1 cellular context compared by ENCODE assay signal in the genomic region with DNA sequence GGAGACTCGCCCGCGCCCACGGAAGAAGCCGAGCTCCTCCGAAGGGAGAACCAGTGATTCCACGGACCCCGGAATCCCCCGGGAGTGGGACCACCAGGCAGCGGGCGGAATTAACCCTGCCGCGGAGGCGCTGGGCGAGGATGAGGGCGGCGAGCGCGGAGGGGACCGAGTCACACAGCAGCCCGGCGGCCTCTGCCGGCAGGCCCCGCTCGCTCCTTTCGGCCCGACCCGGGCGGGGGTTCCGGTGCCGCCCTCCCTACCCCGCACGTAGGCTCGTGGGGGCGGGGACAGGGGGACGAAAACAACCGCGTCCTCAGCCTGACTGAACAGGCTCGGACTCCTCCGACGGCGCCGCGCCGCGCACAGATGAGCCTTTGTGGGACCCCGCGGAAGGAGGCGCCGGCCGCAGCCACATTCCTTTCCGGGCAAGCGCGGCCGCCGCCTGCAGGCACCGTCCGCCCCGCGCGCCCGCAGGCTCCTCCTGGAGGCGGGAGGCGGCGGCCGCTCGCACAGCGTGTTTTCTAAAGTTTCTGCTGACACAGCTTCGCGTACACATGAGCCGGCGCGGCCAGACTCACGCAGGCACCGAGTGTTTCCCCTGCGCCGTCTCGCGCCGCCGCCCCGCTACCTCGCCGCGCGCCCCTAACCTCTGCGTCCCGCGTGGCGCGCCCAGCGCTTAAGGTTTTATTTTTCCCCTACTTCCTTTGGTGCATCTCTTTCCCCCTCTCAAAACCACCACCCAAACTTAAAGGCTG.
TF ChIP-seq lines count a peak whose summit lies in the region.

No MANE protein-coding gene starts in this region.

TF ChIP-seq in H1, 55 proteins besides CTCF, POLR2A, EP300 and RAD21 (continued from another document):
- TF ChIP-seq, protein P1, sequence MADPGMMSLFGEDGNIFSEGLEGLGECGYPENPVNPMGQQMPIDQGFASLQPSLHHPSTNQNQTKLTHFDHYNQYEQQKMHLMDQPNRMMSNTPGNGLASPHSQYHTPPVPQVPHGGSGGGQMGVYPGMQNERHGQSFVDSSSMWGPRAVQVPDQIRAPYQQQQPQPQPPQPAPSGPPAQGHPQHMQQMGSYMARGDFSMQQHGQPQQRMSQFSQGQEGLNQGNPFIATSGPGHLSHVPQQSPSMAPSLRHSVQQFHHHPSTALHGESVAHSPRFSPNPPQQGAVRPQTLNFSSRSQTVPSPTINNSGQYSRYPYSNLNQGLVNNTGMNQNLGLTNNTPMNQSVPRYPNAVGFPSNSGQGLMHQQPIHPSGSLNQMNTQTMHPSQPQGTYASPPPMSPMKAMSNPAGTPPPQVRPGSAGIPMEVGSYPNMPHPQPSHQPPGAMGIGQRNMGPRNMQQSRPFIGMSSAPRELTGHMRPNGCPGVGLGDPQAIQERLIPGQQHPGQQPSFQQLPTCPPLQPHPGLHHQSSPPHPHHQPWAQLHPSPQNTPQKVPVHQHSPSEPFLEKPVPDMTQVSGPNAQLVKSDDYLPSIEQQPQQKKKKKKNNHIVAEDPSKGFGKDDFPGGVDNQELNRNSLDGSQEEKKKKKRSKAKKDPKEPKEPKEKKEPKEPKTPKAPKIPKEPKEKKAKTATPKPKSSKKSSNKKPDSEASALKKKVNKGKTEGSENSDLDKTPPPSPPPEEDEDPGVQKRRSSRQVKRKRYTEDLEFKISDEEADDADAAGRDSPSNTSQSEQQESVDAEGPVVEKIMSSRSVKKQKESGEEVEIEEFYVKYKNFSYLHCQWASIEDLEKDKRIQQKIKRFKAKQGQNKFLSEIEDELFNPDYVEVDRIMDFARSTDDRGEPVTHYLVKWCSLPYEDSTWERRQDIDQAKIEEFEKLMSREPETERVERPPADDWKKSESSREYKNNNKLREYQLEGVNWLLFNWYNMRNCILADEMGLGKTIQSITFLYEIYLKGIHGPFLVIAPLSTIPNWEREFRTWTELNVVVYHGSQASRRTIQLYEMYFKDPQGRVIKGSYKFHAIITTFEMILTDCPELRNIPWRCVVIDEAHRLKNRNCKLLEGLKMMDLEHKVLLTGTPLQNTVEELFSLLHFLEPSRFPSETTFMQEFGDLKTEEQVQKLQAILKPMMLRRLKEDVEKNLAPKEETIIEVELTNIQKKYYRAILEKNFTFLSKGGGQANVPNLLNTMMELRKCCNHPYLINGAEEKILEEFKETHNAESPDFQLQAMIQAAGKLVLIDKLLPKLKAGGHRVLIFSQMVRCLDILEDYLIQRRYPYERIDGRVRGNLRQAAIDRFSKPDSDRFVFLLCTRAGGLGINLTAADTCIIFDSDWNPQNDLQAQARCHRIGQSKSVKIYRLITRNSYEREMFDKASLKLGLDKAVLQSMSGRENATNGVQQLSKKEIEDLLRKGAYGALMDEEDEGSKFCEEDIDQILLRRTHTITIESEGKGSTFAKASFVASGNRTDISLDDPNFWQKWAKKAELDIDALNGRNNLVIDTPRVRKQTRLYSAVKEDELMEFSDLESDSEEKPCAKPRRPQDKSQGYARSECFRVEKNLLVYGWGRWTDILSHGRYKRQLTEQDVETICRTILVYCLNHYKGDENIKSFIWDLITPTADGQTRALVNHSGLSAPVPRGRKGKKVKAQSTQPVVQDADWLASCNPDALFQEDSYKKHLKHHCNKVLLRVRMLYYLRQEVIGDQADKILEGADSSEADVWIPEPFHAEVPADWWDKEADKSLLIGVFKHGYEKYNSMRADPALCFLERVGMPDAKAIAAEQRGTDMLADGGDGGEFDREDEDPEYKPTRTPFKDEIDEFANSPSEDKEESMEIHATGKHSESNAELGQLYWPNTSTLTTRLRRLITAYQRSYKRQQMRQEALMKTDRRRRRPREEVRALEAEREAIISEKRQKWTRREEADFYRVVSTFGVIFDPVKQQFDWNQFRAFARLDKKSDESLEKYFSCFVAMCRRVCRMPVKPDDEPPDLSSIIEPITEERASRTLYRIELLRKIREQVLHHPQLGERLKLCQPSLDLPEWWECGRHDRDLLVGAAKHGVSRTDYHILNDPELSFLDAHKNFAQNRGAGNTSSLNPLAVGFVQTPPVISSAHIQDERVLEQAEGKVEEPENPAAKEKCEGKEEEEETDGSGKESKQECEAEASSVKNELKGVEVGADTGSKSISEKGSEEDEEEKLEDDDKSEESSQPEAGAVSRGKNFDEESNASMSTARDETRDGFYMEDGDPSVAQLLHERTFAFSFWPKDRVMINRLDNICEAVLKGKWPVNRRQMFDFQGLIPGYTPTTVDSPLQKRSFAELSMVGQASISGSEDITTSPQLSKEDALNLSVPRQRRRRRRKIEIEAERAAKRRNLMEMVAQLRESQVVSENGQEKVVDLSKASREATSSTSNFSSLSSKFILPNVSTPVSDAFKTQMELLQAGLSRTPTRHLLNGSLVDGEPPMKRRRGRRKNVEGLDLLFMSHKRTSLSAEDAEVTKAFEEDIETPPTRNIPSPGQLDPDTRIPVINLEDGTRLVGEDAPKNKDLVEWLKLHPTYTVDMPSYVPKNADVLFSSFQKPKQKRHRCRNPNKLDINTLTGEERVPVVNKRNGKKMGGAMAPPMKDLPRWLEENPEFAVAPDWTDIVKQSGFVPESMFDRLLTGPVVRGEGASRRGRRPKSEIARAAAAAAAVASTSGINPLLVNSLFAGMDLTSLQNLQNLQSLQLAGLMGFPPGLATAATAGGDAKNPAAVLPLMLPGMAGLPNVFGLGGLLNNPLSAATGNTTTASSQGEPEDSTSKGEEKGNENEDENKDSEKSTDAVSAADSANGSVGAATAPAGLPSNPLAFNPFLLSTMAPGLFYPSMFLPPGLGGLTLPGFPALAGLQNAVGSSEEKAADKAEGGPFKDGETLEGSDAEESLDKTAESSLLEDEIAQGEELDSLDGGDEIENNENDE (IDR thresholded peaks at IDR 0.05; ENCODE audit: insufficient replicate concordance, low read length) = no peak
- TF ChIP-seq RFX5 (IDR thresholded peaks at IDR 0.05; ENCODE audit: borderline replicate concordance, low read depth, low read length) (no peak), FOSL1 (IDR thresholded peaks at IDR 0.05; ENCODE audit: insufficient read depth, low read depth, low read length) (no peak), MAFK (IDR thresholded peaks at IDR 0.05; ENCODE audit: low read depth, low read length) (peak; percentile 69; the same call in 1 of the 2 replicates), TEAD4 (IDR thresholded peaks at IDR 0.05; ENCODE audit: low read depth, low read length) (peak; percentile 59), NANOG (IDR thresholded peaks at IDR 0.05; ENCODE audit: insufficient read depth, low read depth, low read length, poor library complexity, severe bottlenecking) (no peak), YY1 (IDR thresholded peaks at IDR 0.05; ENCODE audit: low read depth, low read length) (peak; percentile 3; the same call in 1 of the 2 replicates), SIX5 (IDR thresholded peaks at IDR 0.05; ENCODE audit: low read depth, low read length) (no peak), POU5F1 (IDR thresholded peaks at IDR 0.05; ENCODE audit: low read depth, low read length) (no peak), JUND (IDR thresholded peaks at IDR 0.05; ENCODE audit: low read length) (no peak), ATF2 (IDR thresholded peaks at IDR 0.05; ENCODE audit: low read length) (peak; percentile 44; the same call in 1 of the 2 replicates), EGR1 (IDR thresholded peaks at IDR 0.05; ENCODE audit: borderline replicate concordance, low read depth, low read length) (no peak), GABPA (IDR thresholded peaks at IDR 0.05; ENCODE audit: borderline replicate concordance, insufficient read depth, low read length) (no peak), SIRT6 (IDR thresholded peaks at IDR 0.05; ENCODE audit: low read length) (no peak), ATF3 (IDR thresholded peaks at IDR 0.05; ENCODE audit: insufficient read depth, low read depth, low read length) (no peak), SP2 (IDR thresholded peaks at IDR 0.05; ENCODE audit: low read length) (no peak), CTBP2 (IDR thresholded peaks at IDR 0.05; ENCODE audit: borderline replicate concordance, insufficient read depth, insufficient read length, low read length) (no peak), HDAC2 (IDR thresholded peaks at IDR 0.05; ENCODE audit: borderline replicate concordance in 1 of 2, low read depth in 2 of 2, low read length in 2 of 2) (no peak), RNF2 (IDR thresholded peaks at IDR 0.05; ENCODE audit: borderline replicate concordance, low read depth, low read length, missing control alignments, poor library complexity, severe bottlenecking) (no peak), CHD1 (IDR thresholded peaks at IDR 0.05; ENCODE audit: low read depth, low read length) (no peak), SRF (IDR thresholded peaks at IDR 0.05; ENCODE audit: low read depth, low read length) (no peak), POLR2AphosphoS5 (IDR thresholded peaks at IDR 0.05; ENCODE audit: low read depth, low read length) (peak; percentile 91), CHD2 (IDR thresholded peaks at IDR 0.05; ENCODE audit: low read length) (0 out of 2 replicates have a peak, but pooled peaks have one; percentile 28), BRCA1 (IDR thresholded peaks at IDR 0.05; ENCODE audit: low read depth, low read length) (no peak), HDAC6 (IDR thresholded peaks at IDR 0.05; ENCODE audit: low read depth, low read length) (no peak), SP4 (IDR thresholded peaks at IDR 0.05; ENCODE audit: low read length) (no peak), SAP30 (IDR thresholded peaks at IDR 0.05; ENCODE audit: insufficient read depth, insufficient replicate concordance, low read length) (no peak), NRF1 (IDR thresholded peaks at IDR 0.05; ENCODE audit: low read depth, low read length) (no peak), KDM5A (IDR thresholded peaks at IDR 0.05; ENCODE audit: low read length) (no peak), TCF12 (IDR thresholded peaks at IDR 0.05; ENCODE audit: low read depth, low read length) (no peak), CBX5 (IDR thresholded peaks at IDR 0.05; ENCODE audit: low read depth, low read length) (no peak), GTF2F1 (IDR thresholded peaks at IDR 0.05; ENCODE audit: borderline replicate concordance, low read depth, low read length) (peak; percentile 40; the same call in 1 of the 2 replicates), SP1 (IDR thresholded peaks at IDR 0.05; ENCODE audit: low read depth, low read length) (no peak), RBBP5 (IDR thresholded peaks at IDR 0.05; ENCODE audit: borderline replicate concordance, low read depth, low read length) (peak; percentile 25; the same call in 1 of the 2 replicates), TBP (IDR thresholded peaks at IDR 0.05; ENCODE audit: low read depth, low read length) (peak; percentile 84), JUN (IDR thresholded peaks at IDR 0.05; ENCODE audit: low read depth, low read length) (no peak), CEBPB (IDR thresholded peaks at IDR 0.05; ENCODE audit: low read depth, low read length) (no peak), ASH2L (IDR thresholded peaks at IDR 0.05; ENCODE audit: low read length) (peak; percentile 87), RXRA (IDR thresholded peaks at IDR 0.05; ENCODE audit: insufficient read depth, low read depth, low read length) (no peak), CREB1 (IDR thresholded peaks at IDR 0.05) (0 out of 2 replicates have a peak, but pooled peaks have one; percentile 42), EZH2 (IDR thresholded peaks at IDR 0.05; ENCODE audit: low read depth, low read length, severe bottlenecking) (no peak), KDM4A (IDR thresholded peaks at IDR 0.05; ENCODE audit: low read depth, low read length, severe bottlenecking) (peak; percentile 65), PHF8 (conservative IDR thresholded peaks at IDR 0.05; ENCODE audit: low read depth, low read length) (peak; percentile 87), BACH1 (IDR thresholded peaks at IDR 0.05; ENCODE audit: low read length) (peak; percentile 62; the same call in 1 of the 2 replicates), BCL11A (IDR thresholded peaks at IDR 0.05; ENCODE audit: low read depth in 2 of 2, low read length in 2 of 2) (no peak), SUZ12 (IDR thresholded peaks at IDR 0.05; ENCODE audit: low read length) (no peak), SIN3A (conservative IDR thresholded peaks at IDR 0.05 in 1 of 2, IDR thresholded peaks at IDR 0.05 in 1 of 2; ENCODE audit: low read depth in 1 of 2, low read length in 2 of 2) (peak in 1 of 2 experiments; percentile 72; a peak in 2 of 4 replicates), TAF1 (IDR thresholded peaks at IDR 0.05; ENCODE audit: low read depth, low read length) (peak; percentile 92), TAF7 (optimal IDR thresholded peaks at IDR 0.05; ENCODE audit: borderline replicate concordance, low read depth, low read length) (peak; percentile 66), ZNF274 (IDR thresholded peaks at IDR 0.05; ENCODE audit: borderline replicate concordance, extremely low read depth, low read length) (no peak), E2F6 (IDR thresholded peaks at IDR 0.05) (peak; percentile 25)
- TF ChIP-seq, protein P2, sequence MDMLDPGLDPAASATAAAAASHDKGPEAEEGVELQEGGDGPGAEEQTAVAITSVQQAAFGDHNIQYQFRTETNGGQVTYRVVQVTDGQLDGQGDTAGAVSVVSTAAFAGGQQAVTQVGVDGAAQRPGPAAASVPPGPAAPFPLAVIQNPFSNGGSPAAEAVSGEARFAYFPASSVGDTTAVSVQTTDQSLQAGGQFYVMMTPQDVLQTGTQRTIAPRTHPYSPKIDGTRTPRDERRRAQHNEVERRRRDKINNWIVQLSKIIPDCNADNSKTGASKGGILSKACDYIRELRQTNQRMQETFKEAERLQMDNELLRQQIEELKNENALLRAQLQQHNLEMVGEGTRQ (IDR thresholded peaks at IDR 0.05; ENCODE audit: low read length) = no peak
- TF ChIP-seq, protein P3, sequence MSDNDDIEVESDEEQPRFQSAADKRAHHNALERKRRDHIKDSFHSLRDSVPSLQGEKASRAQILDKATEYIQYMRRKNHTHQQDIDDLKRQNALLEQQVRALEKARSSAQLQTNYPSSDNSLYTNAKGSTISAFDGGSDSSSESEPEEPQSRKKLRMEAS (IDR thresholded peaks at IDR 0.05) = no peak; the same call in 1 of the 2 replicates
